Comparison of ENCODE assay signal across 28 cellular contexts in the genomic region with DNA sequence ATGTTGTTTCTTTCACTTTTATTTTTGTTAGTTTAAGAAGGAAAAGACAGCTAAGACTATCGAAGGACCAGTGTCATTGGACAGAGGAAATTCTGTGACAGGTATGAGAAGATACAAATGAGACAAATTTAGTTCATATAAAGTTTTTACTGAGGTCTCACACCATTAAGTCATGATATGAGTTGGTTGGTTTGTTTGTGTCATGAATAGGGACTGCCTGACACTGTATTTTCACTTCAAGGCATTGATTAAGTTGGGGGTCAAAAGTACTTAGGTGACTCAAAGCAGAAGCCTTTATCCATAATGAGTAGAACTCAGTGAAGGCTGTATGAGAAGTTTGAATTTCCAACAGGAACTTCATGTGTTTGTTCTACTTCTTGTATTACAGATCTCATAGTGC.
"Had no signal": no experiment of that assay in that cellular context is flagged by ENCODE, and none has a peak within 500 bp of the region (broad histone marks: within the 10 kb centered on the region; RNA-seq: fewer than 3 reads in every experiment).

No MANE protein-coding gene starts in this region.

- FAIRE-seq: islet of Langerhans had no signal

- DNase-seq: activated B cell treated with CpG ODN at 0.5 μM for 24 hours; activated CD4-positive, alpha-beta T cell treated with anti-CD3 and anti-CD28 coated beads, Interleukin-2, amount 10 ng/mL, durations not matched to agents 7 days and 5 days; activated CD8-positive, alpha-beta memory T cell treated with anti-CD3 and anti-CD28 coated beads for 24 hours; activated CD8-positive, alpha-beta memory T cell treated with anti-CD3 and anti-CD28 coated beads, Interleukin-2, amount 50 U/mL, for 4 hours; activated effector memory CD4-positive, alpha-beta T cell treated with anti-CD3 and anti-CD28 coated beads, Interleukin-2, amount 50 U/mL, for 16 hours; activated naive CD4-positive, alpha-beta T cell treated with anti-CD3 and anti-CD28 coated beads, Interleukin-2, amount 50 U/mL, for 16 hours; activated T-cell treated with anti-CD3 and anti-CD28 coated beads, Interleukin-2, amount 50 U/mL, for 48 hours; anterior cingulate cortex; body of pancreas; cortex of kidney; endodermal cell; esophagus squamous epithelium; gastrocnemius medialis; hypothalamus; left ventricle myocardium superior; mammary epithelial cell; midbrain; natural killer cell; psoas muscle; spleen; stimulated activated CD4-positive, alpha-beta T cell treated with anti-CD3 and anti-CD28 coated beads, Interleukin-4, amount 100 ng/mL, for 1 hour; stimulated activated naive CD4-positive, alpha-beta T cell treated with Interleukin-2 at 50 U/mL for 16 hours; substantia nigra; T1000; thyroid gland had no signal

- H3K36me3 ChIP-seq: cardiac muscle cell, esophagus squamous epithelium, gastrocnemius medialis, right atrium auricular region, spleen, thyroid gland had no signal

- H3K27me3 ChIP-seq: body of pancreas, cardiac muscle cell, esophagus squamous epithelium, gastrocnemius medialis, right atrium auricular region, spleen, thyroid gland had no signal

- H3K4me1 ChIP-seq: body of pancreas, esophagus squamous epithelium, gastrocnemius medialis, psoas muscle, right atrium auricular region, spleen, thyroid gland had no signal

- H3K9me3 ChIP-seq: body of pancreas, esophagus squamous epithelium, gastrocnemius medialis, right atrium auricular region, thyroid gland had no signal

- H3K4me3 ChIP-seq: body of pancreas, cardiac muscle cell, esophagus squamous epithelium, gastrocnemius medialis, psoas muscle, right atrium auricular region, spleen, thyroid gland had no signal

- H3K27ac ChIP-seq: body of pancreas, cardiac muscle cell, esophagus squamous epithelium, gastrocnemius medialis, psoas muscle, right atrium auricular region, spleen, thyroid gland had no signal
